18 cellular contexts compared by ENCODE assay signal in the genomic region with DNA sequence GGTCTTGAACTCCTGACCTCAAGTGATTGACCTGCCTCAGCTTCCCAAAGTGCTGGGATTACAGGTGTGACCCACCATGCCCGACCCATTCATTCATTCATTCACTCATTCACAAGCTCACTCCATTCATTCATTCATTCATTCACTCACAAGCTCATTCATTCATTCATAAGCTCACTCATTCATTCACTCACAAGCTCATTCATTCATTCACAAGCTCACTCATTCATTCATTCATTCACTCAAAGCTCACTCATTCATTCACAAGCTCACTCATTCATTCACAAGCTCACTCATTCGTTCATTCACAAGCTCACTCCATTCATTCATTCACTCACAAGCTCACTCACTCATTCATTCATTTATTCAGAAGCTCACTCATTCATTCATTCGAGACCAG.
"Had no signal": no experiment of that assay in that cellular context is flagged by ENCODE, and none has a peak within 500 bp of the region (broad histone marks: within the 10 kb centered on the region; RNA-seq: fewer than 3 reads in every experiment).

No MANE protein-coding gene starts in this region.

- H3K36me3 Mint-ChIP-seq: naive thymus-derived CD4-positive, alpha-beta T cell; stimulated activated naive B cell treated with anti-CD40 and anti-IgM and Interleukin-4, amounts not matched to agents 10 μg/mL and 1 μg/mL and 100 μg/mL, for 72 hours; type B pancreatic cell had no signal

- H3K27me3 Mint-ChIP-seq: naive thymus-derived CD4-positive, alpha-beta T cell; stimulated activated naive B cell treated with anti-CD40 and anti-IgM and Interleukin-4, amounts not matched to agents 10 μg/mL and 1 μg/mL and 100 μg/mL, for 72 hours; stimulated activated naive CD8-positive, alpha-beta T cell treated with anti-CD3 and anti-CD28 coated beads, Interleukin-15, amount 100 ng/mL, for 72 hours; type B pancreatic cell had no signal

- ATAC-seq: heart left ventricle; left colon; naive thymus-derived CD4-positive, alpha-beta T cell; psoas muscle; stimulated activated naive B cell treated with anti-CD40 and anti-IgM and Interleukin-4, amounts not matched to agents 10 μg/mL and 1 μg/mL and 100 μg/mL, for 72 hours; stimulated activated naive CD8-positive, alpha-beta T cell treated with anti-CD3 and anti-CD28 coated beads, Interleukin-15, amount 100 ng/mL, for 72 hours had no signal

- DNase-seq: cortex of kidney; dorsolateral prefrontal cortex; effector CD8-positive, alpha-beta T cell; foreskin melanocyte; heart left ventricle; hippocampal formation; left colon; naive thymus-derived CD4-positive, alpha-beta T cell; nucleus accumbens; psoas muscle; retina; spleen; stimulated activated CD4-positive, alpha-beta T cell treated with anti-CD3 and anti-CD28 coated beads, Interleukin-15, amount 100 ng/mL, for 24 hours; stimulated activated CD4-positive, alpha-beta T cell treated with anti-CD3 and anti-CD28 coated beads, Interleukin-1b, Interleukin-23, amount 100 ng/mL, for 48 hours; stimulated activated CD4-positive, alpha-beta T cell treated with anti-CD3 and anti-CD28 coated beads, Interleukin-4, amount 100 ng/mL, for 24 hours; stimulated activated naive B cell treated with anti-CD40 and anti-IgM and Interleukin-4, amounts not matched to agents 10 μg/mL and 1 μg/mL and 100 μg/mL, for 72 hours; stimulated activated naive CD8-positive, alpha-beta T cell treated with anti-CD3 and anti-CD28 coated beads, Interleukin-15, amount 100 ng/mL, for 72 hours had no signal

- H3K27ac Mint-ChIP-seq: naive thymus-derived CD4-positive, alpha-beta T cell; stimulated activated naive B cell treated with anti-CD40 and anti-IgM and Interleukin-4, amounts not matched to agents 10 μg/mL and 1 μg/mL and 100 μg/mL, for 72 hours; type B pancreatic cell had no signal

- H3K4me1 ChIP-seq: heart left ventricle, psoas muscle, spleen had no signal

- H3K27ac ChIP-seq: dorsolateral prefrontal cortex, heart left ventricle, psoas muscle, spleen had no signal

- H3K4me3 Mint-ChIP-seq: stimulated activated naive B cell treated with anti-CD40 and anti-IgM and Interleukin-4, amounts not matched to agents 10 μg/mL and 1 μg/mL and 100 μg/mL, for 72 hours; stimulated activated naive CD8-positive, alpha-beta T cell treated with anti-CD3 and anti-CD28 coated beads, Interleukin-15, amount 100 ng/mL, for 72 hours; type B pancreatic cell had no signal

- H3K4me1 Mint-ChIP-seq: stimulated activated naive B cell treated with anti-CD40 and anti-IgM and Interleukin-4, amounts not matched to agents 10 μg/mL and 1 μg/mL and 100 μg/mL, for 72 hours had no signal

- H3K4me3 ChIP-seq: dorsolateral prefrontal cortex, heart left ventricle, psoas muscle, spleen had no signal

- H3K9me3 Mint-ChIP-seq: stimulated activated naive B cell treated with anti-CD40 and anti-IgM and Interleukin-4, amounts not matched to agents 10 μg/mL and 1 μg/mL and 100 μg/mL, for 72 hours had no signal

- H3K36me3 ChIP-seq: heart left ventricle, spleen had no signal

- H3K27me3 ChIP-seq: heart left ventricle, spleen had no signal
